ENCODE assay signal across 10 cellular contexts in genomic region chr4:158826057-158826456, GRCh38. TPM values are rescaled to one million over a fixed set of nuclear protein-coding genes. Genes with fewer than 3 reads are reported as not detected.
A peak's percentile ranks its signal among the peaks of the same experiment; 100 is the strongest.
DNase-seq lines count a peak whose midpoint lies in the region; ATAC-seq and TF ChIP-seq lines count a peak whose summit lies in the region.
"Had no signal": no experiment of that assay in that cellular context is flagged by ENCODE, and none has a peak within 500 bp of the region (broad histone marks: within the 10 kb centered on the region; RNA-seq: fewer than 3 reads in every experiment).

No MANE protein-coding gene starts in this region.

- H3K4me3 ChIP-seq in osteoblast (ENCODE audit: insufficient read depth, low read length), result no peak overlapping the region
- H3K4me3 ChIP-seq: ovary, suprapubic skin had no signal

- TF ChIP-seq CTCF in osteoblast (IDR thresholded peaks at IDR 0.05; ENCODE audit: extremely low read depth, low read depth, low read length), result no peak

- peaks cover 12% of the 10 kb centered on the region for H3K36me3 ChIP-seq in osteoblast (ENCODE audit: insufficient read depth, low read length)
- H3K36me3 ChIP-seq: ovary, suprapubic skin had no signal

- H3K79me2 ChIP-seq in osteoblast (ENCODE audit: insufficient read depth, low read length), result peaks cover 55% of the 10 kb centered on the region

- no peaks in the 10 kb centered on the region for H3K27me3 ChIP-seq in osteoblast (ENCODE audit: insufficient read depth, low read length)
- H3K27me3 ChIP-seq: ovary, suprapubic skin had no signal

- ATAC-seq in GM19025 (IDR thresholded peaks at IDR 0.05; ENCODE audit: low read depth, unreplicated experiment), result peak; percentile 44
- peak; percentile 53 for ATAC-seq in HG02759 (IDR thresholded peaks at IDR 0.05; ENCODE audit: unreplicated experiment)

- H3K9me3 ChIP-seq in osteoblast (ENCODE audit: low read depth, low read length), result no peaks in the 10 kb centered on the region
- H3K9me3 ChIP-seq: ovary, suprapubic skin had no signal

- no peaks in the 10 kb centered on the region for H4K20me1 ChIP-seq in osteoblast (ENCODE audit: insufficient read depth, low read length)

- no peak overlapping the region for H2AFZ ChIP-seq in osteoblast (ENCODE audit: low read length)

- H3K27ac ChIP-seq in osteoblast (ENCODE audit: low read depth, low read length), result peak overlapping the region; percentile 3
- H3K27ac ChIP-seq: ovary, suprapubic skin had no signal

- H3K4me2 ChIP-seq in osteoblast (ENCODE audit: insufficient read depth, low read length), result no peak overlapping the region

- peaks cover 35% of the 10 kb centered on the region for H3K4me1 ChIP-seq in osteoblast (ENCODE audit: insufficient read depth, low read length)

- DNase-seq in RPMI8226 (peak; percentile 50), osteoblast (ENCODE audit: insufficient read length, low spot score, missing footprints) (no peak), NCI-H1436 (lab: John Stamatoyannopoulos, UW) (no peak), hypothalamus (lab: John Stamatoyannopoulos, UW) (no peak), dedifferentiated amniotic fluid mesenchymal stem cell (ENCODE audit: extremely low spot score) (no peak), RKO (ENCODE audit: low spot score) (no peak)
- DNase-seq: ovary had no signal

RNA-seq across cellular contexts. Expression of gene FNIP2, which starts 57.2 kb away (rescaled TPM):
- total RNA-seq in osteoblast, result 73.4 and 78.9 TPM in 2 replicates
